Comparison of ENCODE assay signal across 6 cellular contexts in the genomic region with DNA sequence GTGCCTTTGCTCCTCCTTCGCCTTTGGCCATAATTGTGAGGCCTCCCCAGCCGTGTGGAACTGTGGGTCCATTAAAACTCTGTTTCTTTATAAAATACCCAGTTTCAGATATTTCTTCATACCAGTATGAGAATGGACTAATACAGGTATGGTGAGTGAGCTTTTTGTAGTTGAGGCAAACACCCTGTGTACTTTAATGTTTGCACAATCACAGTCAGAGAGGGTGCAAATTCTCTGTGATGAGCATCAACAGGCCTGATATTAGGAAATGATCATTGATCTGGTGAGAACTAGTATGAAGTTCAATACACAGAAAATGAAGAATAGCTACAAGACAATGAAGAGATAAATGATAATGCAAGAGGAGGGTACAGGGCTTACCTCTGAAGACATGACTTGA.
"Had no signal": no experiment of that assay in that cellular context is flagged by ENCODE, and none has a peak within 500 bp of the region (broad histone marks: within the 10 kb centered on the region; RNA-seq: fewer than 3 reads in every experiment).

No MANE protein-coding gene starts in this region.

- DNase-seq: IMR-90, KBM-7, KG1 had no signal

- H3K27ac ChIP-seq: HL-60 had no signal

- H3K4me3 ChIP-seq: K562 had no signal

- FAIRE-seq: HTR-8/SVneo, K562 had no signal

- ATAC-seq: K562 had no signal
